1 cellular context compared by ENCODE assay signal in the genomic region with DNA sequence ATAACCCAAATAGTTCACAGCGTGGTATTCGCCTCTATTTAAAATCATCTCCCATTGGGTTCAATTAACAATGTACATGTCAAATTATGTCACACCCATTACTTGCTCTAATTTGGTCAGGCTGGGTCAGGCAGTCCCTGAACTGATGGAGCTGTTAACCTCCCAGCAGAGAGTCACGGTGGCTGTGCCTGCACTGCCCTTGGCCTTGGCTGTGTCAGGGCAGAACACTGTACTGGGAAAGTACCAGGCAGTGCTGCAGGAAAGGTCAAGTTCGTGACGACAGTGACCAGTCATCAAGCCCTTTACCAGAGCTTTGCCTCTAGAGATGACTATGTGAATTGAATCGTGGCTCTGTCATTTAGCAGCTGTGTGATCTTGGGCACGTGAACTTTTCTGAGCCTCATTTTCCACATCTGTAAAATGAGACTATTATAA.
TF ChIP-seq lines count a peak whose summit lies in the region.

No MANE protein-coding gene starts in this region.

TF ChIP-seq in GM12878, 131 proteins besides CTCF, POLR2A, EP300 and RAD21 (continued from another document and continues in another):
- TF ChIP-seq, protein P1, sequence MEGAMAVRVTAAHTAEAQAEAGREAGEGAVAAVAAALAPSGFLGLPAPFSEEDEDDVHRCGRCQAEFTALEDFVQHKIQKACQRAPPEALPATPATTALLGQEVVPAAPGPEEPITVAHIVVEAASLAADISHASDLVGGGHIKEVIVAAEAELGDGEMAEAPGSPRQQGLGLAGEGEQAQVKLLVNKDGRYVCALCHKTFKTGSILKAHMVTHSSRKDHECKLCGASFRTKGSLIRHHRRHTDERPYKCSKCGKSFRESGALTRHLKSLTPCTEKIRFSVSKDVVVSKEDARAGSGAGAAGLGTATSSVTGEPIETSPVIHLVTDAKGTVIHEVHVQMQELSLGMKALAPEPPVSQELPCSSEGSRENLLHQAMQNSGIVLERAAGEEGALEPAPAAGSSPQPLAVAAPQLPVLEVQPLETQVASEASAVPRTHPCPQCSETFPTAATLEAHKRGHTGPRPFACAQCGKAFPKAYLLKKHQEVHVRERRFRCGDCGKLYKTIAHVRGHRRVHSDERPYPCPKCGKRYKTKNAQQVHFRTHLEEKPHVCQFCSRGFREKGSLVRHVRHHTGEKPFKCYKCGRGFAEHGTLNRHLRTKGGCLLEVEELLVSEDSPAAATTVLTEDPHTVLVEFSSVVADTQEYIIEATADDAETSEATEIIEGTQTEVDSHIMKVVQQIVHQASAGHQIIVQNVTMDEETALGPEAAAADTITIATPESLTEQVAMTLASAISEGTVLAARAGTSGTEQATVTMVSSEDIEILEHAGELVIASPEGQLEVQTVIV (IDR thresholded peaks at IDR 0.05; ENCODE audit: borderline replicate concordance, partially characterized antibody) = no peak
- TF ChIP-seq SMAD5 (IDR thresholded peaks at IDR 0.05; ENCODE audit: low read depth) = no peak
- 0 out of 2 replicates have a peak, but pooled peaks have one; percentile 9 for TF ChIP-seq ZNF24 (IDR thresholded peaks at IDR 0.05)
- TF ChIP-seq, protein P2, sequence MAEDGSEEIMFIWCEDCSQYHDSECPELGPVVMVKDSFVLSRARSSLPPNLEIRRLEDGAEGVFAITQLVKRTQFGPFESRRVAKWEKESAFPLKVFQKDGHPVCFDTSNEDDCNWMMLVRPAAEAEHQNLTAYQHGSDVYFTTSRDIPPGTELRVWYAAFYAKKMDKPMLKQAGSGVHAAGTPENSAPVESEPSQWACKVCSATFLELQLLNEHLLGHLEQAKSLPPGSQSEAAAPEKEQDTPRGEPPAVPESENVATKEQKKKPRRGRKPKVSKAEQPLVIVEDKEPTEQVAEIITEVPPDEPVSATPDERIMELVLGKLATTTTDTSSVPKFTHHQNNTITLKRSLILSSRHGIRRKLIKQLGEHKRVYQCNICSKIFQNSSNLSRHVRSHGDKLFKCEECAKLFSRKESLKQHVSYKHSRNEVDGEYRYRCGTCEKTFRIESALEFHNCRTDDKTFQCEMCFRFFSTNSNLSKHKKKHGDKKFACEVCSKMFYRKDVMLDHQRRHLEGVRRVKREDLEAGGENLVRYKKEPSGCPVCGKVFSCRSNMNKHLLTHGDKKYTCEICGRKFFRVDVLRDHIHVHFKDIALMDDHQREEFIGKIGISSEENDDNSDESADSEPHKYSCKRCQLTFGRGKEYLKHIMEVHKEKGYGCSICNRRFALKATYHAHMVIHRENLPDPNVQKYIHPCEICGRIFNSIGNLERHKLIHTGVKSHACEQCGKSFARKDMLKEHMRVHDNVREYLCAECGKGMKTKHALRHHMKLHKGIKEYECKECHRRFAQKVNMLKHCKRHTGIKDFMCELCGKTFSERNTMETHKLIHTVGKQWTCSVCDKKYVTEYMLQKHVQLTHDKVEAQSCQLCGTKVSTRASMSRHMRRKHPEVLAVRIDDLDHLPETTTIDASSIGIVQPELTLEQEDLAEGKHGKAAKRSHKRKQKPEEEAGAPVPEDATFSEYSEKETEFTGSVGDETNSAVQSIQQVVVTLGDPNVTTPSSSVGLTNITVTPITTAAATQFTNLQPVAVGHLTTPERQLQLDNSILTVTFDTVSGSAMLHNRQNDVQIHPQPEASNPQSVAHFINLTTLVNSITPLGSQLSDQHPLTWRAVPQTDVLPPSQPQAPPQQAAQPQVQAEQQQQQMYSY (CRISPR knock-in tag; IDR thresholded peaks at IDR 0.05) = no peak
- peak; percentile 40; the same call in 1 of the 2 replicates for TF ChIP-seq CBFB (IDR thresholded peaks at IDR 0.05; ENCODE audit: low read depth)
- TF ChIP-seq RAD51 (IDR thresholded peaks at IDR 0.05) = peak; percentile 78
- TF ChIP-seq SIX5 (IDR thresholded peaks at IDR 0.05; ENCODE audit: low read depth, low read length, severe bottlenecking) = no peak
- peak; percentile 71 for TF ChIP-seq IKZF1 (conservative IDR thresholded peaks at IDR 0.05)
- TF ChIP-seq, protein P3, sequence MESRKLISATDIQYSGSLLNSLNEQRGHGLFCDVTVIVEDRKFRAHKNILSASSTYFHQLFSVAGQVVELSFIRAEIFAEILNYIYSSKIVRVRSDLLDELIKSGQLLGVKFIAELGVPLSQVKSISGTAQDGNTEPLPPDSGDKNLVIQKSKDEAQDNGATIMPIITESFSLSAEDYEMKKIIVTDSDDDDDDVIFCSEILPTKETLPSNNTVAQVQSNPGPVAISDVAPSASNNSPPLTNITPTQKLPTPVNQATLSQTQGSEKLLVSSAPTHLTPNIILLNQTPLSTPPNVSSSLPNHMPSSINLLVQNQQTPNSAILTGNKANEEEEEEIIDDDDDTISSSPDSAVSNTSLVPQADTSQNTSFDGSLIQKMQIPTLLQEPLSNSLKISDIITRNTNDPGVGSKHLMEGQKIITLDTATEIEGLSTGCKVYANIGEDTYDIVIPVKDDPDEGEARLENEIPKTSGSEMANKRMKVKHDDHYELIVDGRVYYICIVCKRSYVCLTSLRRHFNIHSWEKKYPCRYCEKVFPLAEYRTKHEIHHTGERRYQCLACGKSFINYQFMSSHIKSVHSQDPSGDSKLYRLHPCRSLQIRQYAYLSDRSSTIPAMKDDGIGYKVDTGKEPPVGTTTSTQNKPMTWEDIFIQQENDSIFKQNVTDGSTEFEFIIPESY (IDR thresholded peaks at IDR 0.05) = no peak
- TF ChIP-seq, protein P4, sequence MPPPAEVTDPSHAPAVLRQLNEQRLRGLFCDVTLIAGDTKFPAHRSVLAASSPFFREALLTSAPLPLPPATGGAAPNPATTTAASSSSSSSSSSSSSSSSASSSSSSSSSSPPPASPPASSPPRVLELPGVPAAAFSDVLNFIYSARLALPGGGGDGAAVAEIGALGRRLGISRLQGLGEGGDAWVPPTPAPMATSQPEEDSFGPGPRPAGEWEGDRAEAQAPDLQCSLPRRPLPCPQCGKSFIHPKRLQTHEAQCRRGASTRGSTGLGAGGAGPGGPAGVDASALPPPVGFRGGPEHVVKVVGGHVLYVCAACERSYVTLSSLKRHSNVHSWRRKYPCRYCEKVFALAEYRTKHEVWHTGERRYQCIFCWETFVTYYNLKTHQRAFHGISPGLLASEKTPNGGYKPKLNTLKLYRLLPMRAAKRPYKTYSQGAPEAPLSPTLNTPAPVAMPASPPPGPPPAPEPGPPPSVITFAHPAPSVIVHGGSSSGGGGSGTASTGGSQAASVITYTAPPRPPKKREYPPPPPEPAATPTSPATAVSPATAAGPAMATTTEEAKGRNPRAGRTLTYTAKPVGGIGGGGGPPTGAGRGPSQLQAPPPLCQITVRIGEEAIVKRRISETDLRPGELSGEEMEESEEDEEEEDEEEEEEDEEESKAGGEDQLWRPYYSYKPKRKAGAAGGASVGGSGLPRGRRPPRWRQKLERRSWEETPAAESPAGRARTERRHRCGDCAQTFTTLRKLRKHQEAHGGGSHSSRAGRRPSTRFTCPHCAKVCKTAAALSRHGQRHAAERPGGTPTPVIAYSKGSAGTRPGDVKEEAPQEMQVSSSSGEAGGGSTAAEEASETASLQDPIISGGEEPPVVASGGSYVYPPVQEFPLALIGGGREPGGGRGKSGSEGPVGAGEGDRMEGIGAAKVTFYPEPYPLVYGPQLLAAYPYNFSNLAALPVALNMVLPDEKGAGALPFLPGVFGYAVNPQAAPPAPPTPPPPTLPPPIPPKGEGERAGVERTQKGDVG (CRISPR knock-in tag; IDR thresholded peaks at IDR 0.05) = no peak
- no peak for TF ChIP-seq LARP7 (IDR thresholded peaks at IDR 0.05)
- TF ChIP-seq, protein P5, sequence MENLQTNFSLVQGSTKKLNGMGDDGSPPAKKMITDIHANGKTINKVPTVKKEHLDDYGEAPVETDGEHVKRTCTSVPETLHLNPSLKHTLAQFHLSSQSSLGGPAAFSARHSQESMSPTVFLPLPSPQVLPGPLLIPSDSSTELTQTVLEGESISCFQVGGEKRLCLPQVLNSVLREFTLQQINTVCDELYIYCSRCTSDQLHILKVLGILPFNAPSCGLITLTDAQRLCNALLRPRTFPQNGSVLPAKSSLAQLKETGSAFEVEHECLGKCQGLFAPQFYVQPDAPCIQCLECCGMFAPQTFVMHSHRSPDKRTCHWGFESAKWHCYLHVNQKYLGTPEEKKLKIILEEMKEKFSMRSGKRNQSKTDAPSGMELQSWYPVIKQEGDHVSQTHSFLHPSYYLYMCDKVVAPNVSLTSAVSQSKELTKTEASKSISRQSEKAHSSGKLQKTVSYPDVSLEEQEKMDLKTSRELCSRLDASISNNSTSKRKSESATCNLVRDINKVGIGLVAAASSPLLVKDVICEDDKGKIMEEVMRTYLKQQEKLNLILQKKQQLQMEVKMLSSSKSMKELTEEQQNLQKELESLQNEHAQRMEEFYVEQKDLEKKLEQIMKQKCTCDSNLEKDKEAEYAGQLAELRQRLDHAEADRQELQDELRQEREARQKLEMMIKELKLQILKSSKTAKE (IDR thresholded peaks at IDR 0.05; ENCODE audit: low read depth, poor library complexity, severe bottlenecking) = no peak
- TF ChIP-seq POLR2AphosphoS2 (IDR thresholded peaks at IDR 0.05; ENCODE audit: low read depth, low read length) = no peak
- TF ChIP-seq BACH1 (IDR thresholded peaks at IDR 0.05; ENCODE audit: borderline replicate concordance) = 0 out of 2 replicates have a peak, but pooled peaks have one; percentile 35
- TF ChIP-seq, protein P6, sequence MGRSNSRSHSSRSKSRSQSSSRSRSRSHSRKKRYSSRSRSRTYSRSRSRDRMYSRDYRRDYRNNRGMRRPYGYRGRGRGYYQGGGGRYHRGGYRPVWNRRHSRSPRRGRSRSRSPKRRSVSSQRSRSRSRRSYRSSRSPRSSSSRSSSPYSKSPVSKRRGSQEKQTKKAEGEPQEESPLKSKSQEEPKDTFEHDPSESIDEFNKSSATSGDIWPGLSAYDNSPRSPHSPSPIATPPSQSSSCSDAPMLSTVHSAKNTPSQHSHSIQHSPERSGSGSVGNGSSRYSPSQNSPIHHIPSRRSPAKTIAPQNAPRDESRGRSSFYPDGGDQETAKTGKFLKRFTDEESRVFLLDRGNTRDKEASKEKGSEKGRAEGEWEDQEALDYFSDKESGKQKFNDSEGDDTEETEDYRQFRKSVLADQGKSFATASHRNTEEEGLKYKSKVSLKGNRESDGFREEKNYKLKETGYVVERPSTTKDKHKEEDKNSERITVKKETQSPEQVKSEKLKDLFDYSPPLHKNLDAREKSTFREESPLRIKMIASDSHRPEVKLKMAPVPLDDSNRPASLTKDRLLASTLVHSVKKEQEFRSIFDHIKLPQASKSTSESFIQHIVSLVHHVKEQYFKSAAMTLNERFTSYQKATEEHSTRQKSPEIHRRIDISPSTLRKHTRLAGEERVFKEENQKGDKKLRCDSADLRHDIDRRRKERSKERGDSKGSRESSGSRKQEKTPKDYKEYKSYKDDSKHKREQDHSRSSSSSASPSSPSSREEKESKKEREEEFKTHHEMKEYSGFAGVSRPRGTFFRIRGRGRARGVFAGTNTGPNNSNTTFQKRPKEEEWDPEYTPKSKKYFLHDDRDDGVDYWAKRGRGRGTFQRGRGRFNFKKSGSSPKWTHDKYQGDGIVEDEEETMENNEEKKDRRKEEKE (IDR thresholded peaks at IDR 0.05) = no peak
- TF ChIP-seq CREB1 (IDR thresholded peaks at IDR 0.05; ENCODE audit: low read depth) = peak; percentile 89
- no peak for TF ChIP-seq EZH2 (IDR thresholded peaks at IDR 0.05; ENCODE audit: borderline replicate concordance, control insufficient read depth, low read depth, low read length)
- peak; percentile 57; the same call in 1 of the 2 replicates for TF ChIP-seq PML (IDR thresholded peaks at IDR 0.05; ENCODE audit: low read length)
- TF ChIP-seq MXI1 (IDR thresholded peaks at IDR 0.05; ENCODE audit: low read depth, low read length) = no peak
- TF ChIP-seq TCF3 (IDR thresholded peaks at IDR 0.05; ENCODE audit: borderline replicate concordance, insufficient read depth, low read depth, low read length) = 0 out of 2 replicates have a peak, but pooled peaks have one; percentile 75
- TF ChIP-seq POLR2AphosphoS5 (IDR thresholded peaks at IDR 0.05; ENCODE audit: low read length) = peak; percentile 90
- no peak for TF ChIP-seq MYC (IDR thresholded peaks at IDR 0.05; ENCODE audit: insufficient read depth, insufficient read length, insufficient replicate concordance, low read length, severe bottlenecking)
- peak; percentile 84 for TF ChIP-seq NBN (IDR thresholded peaks at IDR 0.05)
- no peak for TF ChIP-seq RB1 (IDR thresholded peaks at IDR 0.05; ENCODE audit: borderline replicate concordance)
- no peak for TF ChIP-seq ASH2L (IDR thresholded peaks at IDR 0.05; ENCODE audit: borderline replicate concordance, low read depth)
- peak; percentile 92 for TF ChIP-seq POU2F2 (IDR thresholded peaks at IDR 0.05; ENCODE audit: borderline replicate concordance, low read depth, low read length)
- TF ChIP-seq NR2C1 (IDR thresholded peaks at IDR 0.05) = peak; percentile 74
- no peak for TF ChIP-seq NR2C2 (IDR thresholded peaks at IDR 0.05; ENCODE audit: borderline replicate concordance, control insufficient read depth, insufficient read length, low read depth)
- TF ChIP-seq, protein P7, sequence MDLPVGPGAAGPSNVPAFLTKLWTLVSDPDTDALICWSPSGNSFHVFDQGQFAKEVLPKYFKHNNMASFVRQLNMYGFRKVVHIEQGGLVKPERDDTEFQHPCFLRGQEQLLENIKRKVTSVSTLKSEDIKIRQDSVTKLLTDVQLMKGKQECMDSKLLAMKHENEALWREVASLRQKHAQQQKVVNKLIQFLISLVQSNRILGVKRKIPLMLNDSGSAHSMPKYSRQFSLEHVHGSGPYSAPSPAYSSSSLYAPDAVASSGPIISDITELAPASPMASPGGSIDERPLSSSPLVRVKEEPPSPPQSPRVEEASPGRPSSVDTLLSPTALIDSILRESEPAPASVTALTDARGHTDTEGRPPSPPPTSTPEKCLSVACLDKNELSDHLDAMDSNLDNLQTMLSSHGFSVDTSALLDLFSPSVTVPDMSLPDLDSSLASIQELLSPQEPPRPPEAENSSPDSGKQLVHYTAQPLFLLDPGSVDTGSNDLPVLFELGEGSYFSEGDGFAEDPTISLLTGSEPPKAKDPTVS (IDR thresholded peaks at IDR 0.05; ENCODE audit: low read depth, low read length) = no peak
- TF ChIP-seq, protein P8, sequence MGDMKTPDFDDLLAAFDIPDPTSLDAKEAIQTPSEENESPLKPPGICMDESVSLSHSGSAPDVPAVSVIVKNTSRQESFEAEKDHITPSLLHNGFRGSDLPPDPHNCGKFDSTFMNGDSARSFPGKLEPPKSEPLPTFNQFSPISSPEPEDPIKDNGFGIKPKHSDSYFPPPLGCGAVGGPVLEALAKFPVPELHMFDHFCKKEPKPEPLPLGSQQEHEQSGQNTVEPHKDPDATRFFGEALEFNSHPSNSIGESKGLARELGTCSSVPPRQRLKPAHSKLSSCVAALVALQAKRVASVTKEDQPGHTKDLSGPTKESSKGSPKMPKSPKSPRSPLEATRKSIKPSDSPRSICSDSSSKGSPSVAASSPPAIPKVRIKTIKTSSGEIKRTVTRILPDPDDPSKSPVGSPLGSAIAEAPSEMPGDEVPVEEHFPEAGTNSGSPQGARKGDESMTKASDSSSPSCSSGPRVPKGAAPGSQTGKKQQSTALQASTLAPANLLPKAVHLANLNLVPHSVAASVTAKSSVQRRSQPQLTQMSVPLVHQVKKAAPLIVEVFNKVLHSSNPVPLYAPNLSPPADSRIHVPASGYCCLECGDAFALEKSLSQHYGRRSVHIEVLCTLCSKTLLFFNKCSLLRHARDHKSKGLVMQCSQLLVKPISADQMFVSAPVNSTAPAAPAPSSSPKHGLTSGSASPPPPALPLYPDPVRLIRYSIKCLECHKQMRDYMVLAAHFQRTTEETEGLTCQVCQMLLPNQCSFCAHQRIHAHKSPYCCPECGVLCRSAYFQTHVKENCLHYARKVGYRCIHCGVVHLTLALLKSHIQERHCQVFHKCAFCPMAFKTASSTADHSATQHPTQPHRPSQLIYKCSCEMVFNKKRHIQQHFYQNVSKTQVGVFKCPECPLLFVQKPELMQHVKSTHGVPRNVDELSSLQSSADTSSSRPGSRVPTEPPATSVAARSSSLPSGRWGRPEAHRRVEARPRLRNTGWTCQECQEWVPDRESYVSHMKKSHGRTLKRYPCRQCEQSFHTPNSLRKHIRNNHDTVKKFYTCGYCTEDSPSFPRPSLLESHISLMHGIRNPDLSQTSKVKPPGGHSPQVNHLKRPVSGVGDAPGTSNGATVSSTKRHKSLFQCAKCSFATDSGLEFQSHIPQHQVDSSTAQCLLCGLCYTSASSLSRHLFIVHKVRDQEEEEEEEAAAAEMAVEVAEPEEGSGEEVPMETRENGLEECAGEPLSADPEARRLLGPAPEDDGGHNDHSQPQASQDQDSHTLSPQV (IDR thresholded peaks at IDR 0.05) = peak; percentile 22; the same call in 1 of the 2 replicates
- no peak for TF ChIP-seq RFX5 (IDR thresholded peaks at IDR 0.05; ENCODE audit: low read depth, low read length)
- TF ChIP-seq HDAC6 (IDR thresholded peaks at IDR 0.05; ENCODE audit: unreplicated experiment) = no peak
